In the genomic region with DNA sequence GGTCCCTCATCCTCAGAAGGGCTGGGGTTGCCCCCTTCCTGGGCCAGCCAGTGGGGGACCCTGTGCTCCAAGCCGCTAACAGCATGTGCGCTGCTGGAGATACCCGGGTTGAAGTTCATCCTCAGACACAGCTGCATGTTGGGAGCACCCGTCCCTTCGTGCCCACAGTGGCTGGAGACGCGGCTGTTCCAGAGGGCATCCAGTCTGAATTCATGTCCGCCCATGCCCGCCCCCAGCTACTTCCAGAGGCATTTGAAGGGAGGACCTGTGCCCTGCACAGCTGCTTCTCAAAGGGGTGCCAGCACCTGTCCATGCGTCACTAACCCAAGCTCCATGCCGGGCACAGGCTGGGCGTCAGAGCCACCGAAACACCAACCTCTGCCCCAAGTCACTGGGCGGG, we compare ENCODE assay signal across 19 cellular contexts.
"Had no signal": no experiment of that assay in that cellular context is flagged by ENCODE, and none has a peak within 500 bp of the region (broad histone marks: within the 10 kb centered on the region; RNA-seq: fewer than 3 reads in every experiment).

No MANE protein-coding gene starts in this region.

- H3K9me3 Mint-ChIP-seq: mesothelial cell of epicardium had no signal

- H3K27ac ChIP-seq: coronary artery, dorsolateral prefrontal cortex, esophagus muscularis mucosa, foreskin keratinocyte, gastroesophageal sphincter, heart left ventricle, left ventricle myocardium inferior, lower lobe of right lung had no signal

- DNase-seq: cerebellar nuclear complex; dermis blood vessel endothelial cell; dorsolateral prefrontal cortex; effector CD4-positive, alpha-beta T cell; effector memory CD4-positive, alpha-beta T cell; foreskin keratinocyte; hippocampal formation; kidney glomerular epithelial cell; left colon; left ventricle myocardium inferior; lower lobe of right lung; mesenchymal stem cell; mucosa of descending colon had no signal

- H3K4me3 Mint-ChIP-seq: mesothelial cell of epicardium had no signal

- H3K4me1 ChIP-seq: foreskin keratinocyte, lower lobe of right lung had no signal

- H3K27ac Mint-ChIP-seq: mesothelial cell of epicardium had no signal

- H3K27me3 ChIP-seq: foreskin keratinocyte had no signal

- H3K9me3 ChIP-seq: esophagus muscularis mucosa, gastroesophageal sphincter, heart left ventricle, left ventricle myocardium inferior, lower lobe of right lung, mucosa of descending colon had no signal

- H3K36me3 Mint-ChIP-seq: mesothelial cell of epicardium had no signal

- H3K36me3 ChIP-seq: esophagus muscularis mucosa, gastroesophageal sphincter, heart left ventricle, left ventricle myocardium inferior, lower lobe of right lung had no signal

- ATAC-seq: foreskin keratinocyte, gastroesophageal sphincter, heart left ventricle, left colon, left lobe of liver, mucosa of descending colon had no signal

- H3K4me1 Mint-ChIP-seq: mesothelial cell of epicardium had no signal

- H3K4me3 ChIP-seq: coronary artery, dorsolateral prefrontal cortex, esophagus muscularis mucosa, gastroesophageal sphincter, heart left ventricle, left ventricle myocardium inferior, lower lobe of right lung, mucosa of descending colon had no signal
